Comparison of ENCODE assay signal across 28 cellular contexts in the genomic region with DNA sequence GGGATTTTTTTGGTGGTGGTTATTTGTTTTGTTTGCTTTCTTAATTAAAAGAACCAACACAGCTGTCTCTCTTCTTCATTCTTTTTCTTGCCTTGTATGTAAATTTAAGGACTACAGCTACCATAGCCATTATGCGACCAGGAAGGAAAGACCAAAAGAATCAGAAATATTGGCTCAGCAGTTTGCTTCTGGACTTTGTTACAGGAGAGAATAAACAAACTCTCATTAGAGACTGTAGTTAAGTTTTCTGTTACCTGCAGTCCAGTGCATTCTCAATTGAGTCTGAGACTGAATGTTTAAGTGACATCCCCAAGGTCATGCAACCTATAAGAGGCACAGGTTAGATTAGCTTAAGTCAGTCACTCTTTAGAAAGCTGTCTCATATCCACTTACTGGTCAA.
"Had no signal": no experiment of that assay in that cellular context is flagged by ENCODE, and none has a peak within 500 bp of the region (broad histone marks: within the 10 kb centered on the region; RNA-seq: fewer than 3 reads in every experiment).

No MANE protein-coding gene starts in this region.

- H3K79me2 ChIP-seq: parathyroid adenoma had no signal

- H3K36me3 Mint-ChIP-seq: naive thymus-derived CD4-positive, alpha-beta T cell; natural killer cell treated with Interleukin-12 subunit alpha and Interleukin-12 subunit beta and Interleukin-15 and Interleukin-18, amount 100 ng/mL, for 72 hours; stimulated activated naive B cell treated with anti-CD40 and anti-IgM and Interleukin-4, amounts not matched to agents 10 μg/mL and 1 μg/mL and 100 μg/mL, for 72 hours had no signal

- FAIRE-seq: keratinocyte had no signal

- H3K27ac ChIP-seq: left lung, parathyroid adenoma, right atrium auricular region, skin epidermis, stomach, testis, thyroid gland, transverse colon, upper lobe of left lung, vagina had no signal

- H3K27me3 ChIP-seq: left lung, right atrium auricular region, stomach, testis, thyroid gland, transverse colon, upper lobe of left lung, vagina had no signal

- H2AFZ ChIP-seq: parathyroid adenoma had no signal

- H3K4me1 ChIP-seq: left lung, parathyroid adenoma, right atrium auricular region, stomach, testis, thyroid gland, transverse colon, vagina had no signal

- H3K9me3 ChIP-seq: left lung, mucosa of descending colon, right atrium auricular region, stomach, testis, thyroid gland, transverse colon, upper lobe of left lung, vagina had no signal

- H3K27me3 Mint-ChIP-seq: stimulated activated naive B cell treated with anti-CD40 and anti-IgM and Interleukin-4, amounts not matched to agents 10 μg/mL and 1 μg/mL and 100 μg/mL, for 72 hours had no signal

- H3K4me1 Mint-ChIP-seq: naive thymus-derived CD4-positive, alpha-beta T cell; neural crest cell; stimulated activated naive B cell treated with anti-CD40 and anti-IgM and Interleukin-4, amounts not matched to agents 10 μg/mL and 1 μg/mL and 100 μg/mL, for 72 hours had no signal

- H3K4me3 ChIP-seq: left lung, lung, mucosa of descending colon, right atrium auricular region, skin epidermis, stomach, testis, thyroid gland, transverse colon, upper lobe of left lung, vagina had no signal

- H3K4me3 Mint-ChIP-seq: naive thymus-derived CD4-positive, alpha-beta T cell; natural killer cell treated with Interleukin-12 subunit alpha and Interleukin-12 subunit beta and Interleukin-15 and Interleukin-18, amount 100 ng/mL, for 72 hours; neural crest cell; stimulated activated naive B cell treated with anti-CD40 and anti-IgM and Interleukin-4, amounts not matched to agents 10 μg/mL and 1 μg/mL and 100 μg/mL, for 72 hours had no signal

- ATAC-seq: left cardiac atrium; left lung; mucosa of descending colon; naive thymus-derived CD4-positive, alpha-beta T cell; natural killer cell treated with Interleukin-12 subunit alpha and Interleukin-12 subunit beta and Interleukin-15 and Interleukin-18, amount 100 ng/mL, for 72 hours; sciatic nerve; stimulated activated naive B cell treated with anti-CD40 and anti-IgM and Interleukin-4, amounts not matched to agents 10 μg/mL and 1 μg/mL and 100 μg/mL, for 72 hours; stimulated activated naive CD8-positive, alpha-beta T cell treated with anti-CD3 and anti-CD28 coated beads, Interleukin-15, Interleukin-2, amounts not matched to agents 100 U/mL and 50 U/mL, for 24 hours had no signal

- H3K27ac Mint-ChIP-seq: naive thymus-derived CD4-positive, alpha-beta T cell; natural killer cell treated with Interleukin-12 subunit alpha and Interleukin-12 subunit beta and Interleukin-15 and Interleukin-18, amount 100 ng/mL, for 72 hours; stimulated activated naive B cell treated with anti-CD40 and anti-IgM and Interleukin-4, amounts not matched to agents 10 μg/mL and 1 μg/mL and 100 μg/mL, for 72 hours had no signal

- H3K9ac ChIP-seq: parathyroid adenoma had no signal

- DNase-seq: hippocampal formation; kidney glomerular epithelial cell; left cardiac atrium; left lung; midbrain; mucosa of descending colon; naive thymus-derived CD4-positive, alpha-beta T cell; nucleus accumbens; stimulated activated CD4-positive, alpha-beta T cell treated with anti-CD3 and anti-CD28 coated beads, Interleukin-12 subunit alpha, Interleukin-12 subunit beta, amount 100 ng/mL, for 4 hours; stimulated activated CD4-positive, alpha-beta T cell treated with anti-CD3 and anti-CD28 coated beads, Interleukin-15, amount 100 ng/mL, for 24 hours; stimulated activated CD4-positive, alpha-beta T cell treated with anti-CD3 and anti-CD28 coated beads, Interleukin-2, amount 100 ng/mL, for 24 hours; stimulated activated CD4-positive, alpha-beta T cell treated with anti-CD3 and anti-CD28 coated beads, Interleukin-4, amount 100 ng/mL, for 1 hour; stimulated activated naive B cell treated with anti-CD40 and anti-IgM and Interleukin-4, amounts not matched to agents 10 μg/mL and 1 μg/mL and 100 μg/mL, for 72 hours; stimulated activated naive CD8-positive, alpha-beta T cell treated with anti-CD3 and anti-CD28 coated beads, Interleukin-15, Interleukin-2, amounts not matched to agents 100 U/mL and 50 U/mL, for 24 hours; stomach; testis; thyroid gland; transverse colon; upper lobe of left lung had no signal

- H3K9me3 Mint-ChIP-seq: natural killer cell treated with Interleukin-12 subunit alpha and Interleukin-12 subunit beta and Interleukin-15 and Interleukin-18, amount 100 ng/mL, for 72 hours; neural crest cell; stimulated activated naive B cell treated with anti-CD40 and anti-IgM and Interleukin-4, amounts not matched to agents 10 μg/mL and 1 μg/mL and 100 μg/mL, for 72 hours had no signal

- H3K36me3 ChIP-seq: left lung, right atrium auricular region, stomach, thyroid gland, transverse colon, upper lobe of left lung, vagina had no signal
